20 cellular contexts compared by ENCODE assay signal in the genomic region with DNA sequence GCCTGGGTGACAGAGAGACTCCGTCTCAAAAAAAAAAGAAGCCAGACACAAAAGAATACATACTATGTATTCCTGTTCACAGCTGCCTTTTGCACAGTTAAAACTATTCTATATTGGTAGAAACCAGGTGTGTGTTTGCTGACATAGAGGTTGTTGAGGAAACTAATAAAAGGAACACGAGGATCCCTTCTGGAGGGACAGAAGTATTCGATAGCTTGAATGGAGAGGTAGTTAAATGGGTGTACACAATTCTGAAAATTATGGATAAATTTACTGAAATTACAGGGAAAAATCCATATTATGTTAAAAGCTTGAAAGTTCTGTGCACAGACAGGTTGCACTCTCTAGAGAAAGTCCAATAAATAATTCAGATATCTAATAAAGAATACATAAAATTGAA.
"Had no signal": no experiment of that assay in that cellular context is flagged by ENCODE, and none has a peak within 500 bp of the region (broad histone marks: within the 10 kb centered on the region; RNA-seq: fewer than 3 reads in every experiment).

No MANE protein-coding gene starts in this region.

- DNase-seq: KBM-7, MV-4-11, NCI-H1048, NCI-H1105 treated with DMSO at 0.1 percent for 48 hours, NCI-H1417 treated with DMSO at 0.1 percent for 48 hours, NCI-H187, NCI-H2029, NCI-H2081 treated with DMSO at 0.1 percent for 48 hours, NCI-H2171, NCI-H226, NCI-H446, NCI-H510A, NCI-H524 treated with DMSO at 0.1 percent for 48 hours, NCI-H69, NCI-H774, SHP77, SK-N-SH, SW 1271 had no signal

- H3K27ac ChIP-seq: HL-60, RWPE1 had no signal
